In the genomic region with DNA sequence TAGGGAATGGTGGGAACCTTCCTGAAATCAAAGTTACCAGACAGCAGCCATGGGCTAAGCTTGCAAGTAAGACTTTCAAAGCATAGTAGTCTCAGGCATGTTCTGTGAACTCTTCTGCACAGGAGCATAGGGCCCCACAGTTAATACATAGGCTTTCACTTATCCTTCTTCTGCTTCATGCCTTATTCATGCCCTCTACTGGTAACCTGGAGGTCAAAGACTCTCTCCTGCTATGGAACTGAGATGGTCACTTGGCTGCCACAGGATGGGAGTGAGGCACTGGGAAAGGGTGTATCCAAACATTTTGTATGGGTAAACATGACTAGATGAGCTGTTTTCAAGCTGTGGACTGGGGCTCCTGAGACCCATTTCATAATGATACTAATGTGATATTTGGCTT, we compare ENCODE assay signal across 14 cellular contexts. TPM values are rescaled to one million over a fixed set of nuclear protein-coding genes. Genes with fewer than 3 reads are reported as not detected.
DNase-seq lines count a peak whose midpoint lies in the region; ATAC-seq, FAIRE-seq and TF ChIP-seq lines count a peak whose summit lies in the region.
"Had no signal": no experiment of that assay in that cellular context is flagged by ENCODE, and none has a peak within 500 bp of the region (broad histone marks: within the 10 kb centered on the region; RNA-seq: fewer than 3 reads in every experiment).

No MANE protein-coding gene starts in this region.

- no peak overlapping the region for H3K4me3 Mint-ChIP-seq in activated CD8-positive, alpha-beta T cell treated with anti-CD3 and anti-CD28 coated beads for 36 hours
- no peak overlapping the region for H3K4me3 Mint-ChIP-seq in activated CD8-positive, alpha-beta T cell treated with anti-CD3 and anti-CD28 coated beads, Interleukin-2, amount 10 ng/mL, durations not matched to agents 7 days and 5 days
- H3K4me3 Mint-ChIP-seq: naive thymus-derived CD4-positive, alpha-beta T cell had no signal

- no peak for TF ChIP-seq POLR2A in H1 (IDR thresholded peaks at IDR 0.05; ENCODE audit: control extremely low read depth in 1 of 2, low read depth in 2 of 2, low read length in 2 of 2)

- intact Hi-C loops in activated CD8-positive, alpha-beta T cell treated with anti-CD3 and anti-CD28 coated beads for 36 hours (cut with micrococcal nuclease) = no loop called here

- no peak overlapping the region for H3K4ac ChIP-seq in H1 (replicated peaks; ENCODE audit: insufficient read length, low read depth, low read length)

- DNase-seq in activated CD8-positive, alpha-beta T cell treated with anti-CD3 and anti-CD28 coated beads for 36 hours = no peak
- no peak for DNase-seq in activated CD8-positive, alpha-beta T cell treated with anti-CD3 and anti-CD28 coated beads, Interleukin-2, amount 10 ng/mL, durations not matched to agents 7 days and 5 days
- DNase-seq in NCI-H226 (peak; percentile 9), H1 (ENCODE audit: low read depth in 1 of 2, low spot score in 2 of 2) (no peak), HPDE6-E6E7 (ENCODE audit: extremely low spot score) (no peak), activated gamma-delta T cell (lab: John Stamatoyannopoulos, UW) (no peak)
- DNase-seq: naive thymus-derived CD4-positive, alpha-beta T cell; NCI-H2029; stimulated activated CD4-positive, alpha-beta T cell treated with anti-CD3 and anti-CD28 coated beads, Interleukin-4, amount 100 ng/mL, for 1 hour; upper lobe of left lung had no signal

- no peak overlapping the region for H2BK12ac ChIP-seq in H1 (ENCODE audit: low read depth, low read length)

- H4K8ac ChIP-seq in H1 (ENCODE audit: extremely low read depth, insufficient read depth, low read length) = no peak overlapping the region

- FAIRE-seq in H1 (lab: Jason Lieb, UNC) = no peak
- FAIRE-seq: TTC549 had no signal

- H4K91ac ChIP-seq in H1 (replicated peaks; ENCODE audit: insufficient read length, low read length) = no peak overlapping the region

- no peaks in the 10 kb centered on the region for H3K27me3 ChIP-seq in H1 (replicated peaks in 1 of 4; ENCODE audit: control insufficient read depth in 3 of 4, extremely low read depth in 1 of 4, insufficient read depth in 3 of 4, low read length in 3 of 4)
- H3K27me3 ChIP-seq: BLaER1 had no signal

- no peak overlapping the region for H3K18ac ChIP-seq in H1 (ENCODE audit: extremely low read depth, low read length)

- no peaks in the 10 kb centered on the region for H3K9me3 Mint-ChIP-seq in activated CD8-positive, alpha-beta T cell treated with anti-CD3 and anti-CD28 coated beads for 36 hours
- H3K9me3 Mint-ChIP-seq in activated CD8-positive, alpha-beta T cell treated with anti-CD3 and anti-CD28 coated beads, Interleukin-2, amount 10 ng/mL, durations not matched to agents 7 days and 5 days (ENCODE audit: insufficient read depth) = no peaks in the 10 kb centered on the region
- H3K9me3 Mint-ChIP-seq: naive thymus-derived CD4-positive, alpha-beta T cell had no signal

- H2BK15ac ChIP-seq in H1 (ENCODE audit: low read length) = no peak overlapping the region

- POLR2A ChIA-PET in activated CD8-positive, alpha-beta T cell treated with anti-CD3 and anti-CD28 coated beads for 36 hours (lab: Charles Lee) = no interaction called here
- POLR2A ChIA-PET in activated CD8-positive, alpha-beta T cell treated with anti-CD3 and anti-CD28 coated beads, Interleukin-2, amount 10 ng/mL, durations not matched to agents 7 days and 5 days (lab: Charles Lee) = no interaction called here
- POLR2A ChIA-PET in H1 (lab: Charles Lee; ENCODE audit: partially characterized antibody) = no interaction called here

- H3K9ac ChIP-seq in H1 (replicated peaks in 1 of 4; ENCODE audit: extremely low read depth in 1 of 4, low read depth in 3 of 4, low read length in 3 of 4) = no peak overlapping the region
- H3K9ac ChIP-seq: BLaER1 had no signal

- no peaks in the 10 kb centered on the region for H3K36me3 Mint-ChIP-seq in activated CD8-positive, alpha-beta T cell treated with anti-CD3 and anti-CD28 coated beads for 36 hours (ENCODE audit: low read depth)
- H3K36me3 Mint-ChIP-seq in activated CD8-positive, alpha-beta T cell treated with anti-CD3 and anti-CD28 coated beads, Interleukin-2, amount 10 ng/mL, durations not matched to agents 7 days and 5 days (ENCODE audit: low read depth) = no peaks in the 10 kb centered on the region
- H3K36me3 Mint-ChIP-seq: naive thymus-derived CD4-positive, alpha-beta T cell had no signal

- no peak overlapping the region for H4K5ac ChIP-seq in H1 (ENCODE audit: insufficient read length, low read depth, low read length)

- H2AK5ac ChIP-seq in H1 (ENCODE audit: low read depth, low read length) = no peak overlapping the region

- H2BK120ac ChIP-seq in H1 (replicated peaks; ENCODE audit: low read depth, low read length) = no peak overlapping the region

- no peak overlapping the region for H2BK20ac ChIP-seq in H1 (ENCODE audit: low read length)

- peak; percentile 37 to 53; a peak in 3 of 4 replicates for TF ChIP-seq RAD21 in H1 (IDR thresholded peaks at IDR 0.05 in 1 of 2, conservative IDR thresholded peaks at IDR 0.05 in 1 of 2; ENCODE audit: low read depth in 2 of 2, low read length in 2 of 2)

- H3K4me1 ChIP-seq in H1 (replicated peaks in 1 of 4; ENCODE audit: control insufficient read depth in 3 of 4, insufficient read depth in 4 of 4, low read length in 3 of 4) = peaks cover 3 to 14% (median 6%) of the 10 kb centered on the region in 4 experiments; a peak in 6 of 7 replicates
- H3K4me1 ChIP-seq: BLaER1 had no signal

- H3K56ac ChIP-seq in H1 (replicated peaks; ENCODE audit: insufficient read length, low read depth, low read length) = no peak overlapping the region

- no peak overlapping the region for H3K14ac ChIP-seq in H1 (ENCODE audit: insufficient read length)

- peak; percentile 27 for ATAC-seq in activated CD8-positive, alpha-beta T cell treated with anti-CD3 and anti-CD28 coated beads for 36 hours
- ATAC-seq in activated CD8-positive, alpha-beta T cell treated with anti-CD3 and anti-CD28 coated beads, Interleukin-2, amount 10 ng/mL, durations not matched to agents 7 days and 5 days = no peak
- ATAC-seq in HG02840 (IDR thresholded peaks at IDR 0.05; ENCODE audit: low FRiP score, unreplicated experiment) = no peak
- ATAC-seq: naive thymus-derived CD4-positive, alpha-beta T cell had no signal

- no peaks in the 10 kb centered on the region for H3K9me3 ChIP-seq in H1 (ENCODE audit: insufficient read depth in 2 of 2, low read depth in 1 of 2, low read length in 1 of 2)
- H3K9me3 ChIP-seq: BLaER1, upper lobe of left lung had no signal

- no peak overlapping the region for H3K4me3 ChIP-seq in H1 (ENCODE audit: extremely low read depth in 1 of 4, insufficient read depth in 2 of 4, low read depth in 3 of 4, low read length in 4 of 4)
- H3K4me3 ChIP-seq: BLaER1, upper lobe of left lung had no signal

- peaks cover 7% of the 10 kb centered on the region; the same call in 1 of the 2 replicates for H3K79me1 ChIP-seq in H1 (ENCODE audit: low read depth, low read length)

- no peak overlapping the region for H3K4me2 ChIP-seq in H1 (ENCODE audit: insufficient read depth in 1 of 2, low read depth in 2 of 2, low read length in 2 of 2)
- H3K4me2 ChIP-seq: BLaER1 had no signal

- peaks cover 50% of the 10 kb centered on the region for H3K27me3 Mint-ChIP-seq in activated CD8-positive, alpha-beta T cell treated with anti-CD3 and anti-CD28 coated beads for 36 hours
- peaks cover 47% of the 10 kb centered on the region for H3K27me3 Mint-ChIP-seq in activated CD8-positive, alpha-beta T cell treated with anti-CD3 and anti-CD28 coated beads, Interleukin-2, amount 10 ng/mL, durations not matched to agents 7 days and 5 days (ENCODE audit: low read depth)

- H3K27ac ChIP-seq in H1 (ENCODE audit: low read depth, low read length) = no peak overlapping the region
- peak overlapping the region; percentile 13 for H3K27ac ChIP-seq in temporal lobe (ENCODE audit: low read depth, low read length)
- H3K27ac ChIP-seq: BLaER1, upper lobe of left lung had no signal

- peaks cover 4 to 74% of the 10 kb centered on the region in 2 experiments for H3K79me2 ChIP-seq in H1 (ENCODE audit: control insufficient read depth in 1 of 2, insufficient read depth in 2 of 2, low read length in 2 of 2)

- CTCF ChIA-PET in activated CD8-positive, alpha-beta T cell treated with anti-CD3 and anti-CD28 coated beads for 36 hours (lab: Charles Lee) = interaction anchor here (1.0 to 1.3 kb wide), 2 partner anchors 9 to 17 kb away, joined by 4 read pairs; no protein-coding TSS in a partner anchor
- CTCF ChIA-PET in activated CD8-positive, alpha-beta T cell treated with anti-CD3 and anti-CD28 coated beads, Interleukin-2, amount 10 ng/mL, durations not matched to agents 7 days and 5 days (lab: Charles Lee) = interaction anchor here (1.2 to 1.4 kb wide), 2 partner anchors 17 to 183 kb away, joined by 3 to 10 read pairs; no protein-coding TSS in a partner anchor
- CTCF ChIA-PET in H1 (lab: Charles Lee; ENCODE audit: partially characterized antibody) = interaction anchor here (0.6 to 4.2 kb wide), 19 partner anchors 13 to 438 kb away, joined by 3 to 40 read pairs (median 4); partner anchors contain the start of genes PAIP2B and ZNF638

- no peak overlapping the region for H2BK5ac ChIP-seq in H1 (ENCODE audit: low read depth, low read length)

- TF ChIP-seq CTCF in activated CD8-positive, alpha-beta T cell treated with anti-CD3 and anti-CD28 coated beads for 36 hours (IDR thresholded peaks at IDR 0.05) = no peak
- peak in 2 of 3 experiments; percentile 34 to 37; a peak in 3 of 4 replicates for TF ChIP-seq CTCF in H1 (IDR thresholded peaks at IDR 0.05; ENCODE audit: control extremely low read depth in 1 of 3, insufficient read depth in 1 of 3, low read depth in 1 of 3, low read length in 3 of 3)

- no peaks in the 10 kb centered on the region for H3K36me3 ChIP-seq in H1 (ENCODE audit: control insufficient read depth in 2 of 4, insufficient read depth in 4 of 4, low read length in 3 of 4)
- H3K36me3 ChIP-seq: BLaER1, upper lobe of left lung had no signal

- H4K20me1 ChIP-seq in H1 (replicated peaks in 1 of 2; ENCODE audit: control insufficient read depth in 1 of 2, insufficient read depth in 2 of 2, low read length in 2 of 2) = peaks cover 0 to 2% of the 10 kb centered on the region in 2 experiments
- H4K20me1 ChIP-seq: BLaER1 had no signal

- no peak for TF ChIP-seq EP300 in H1 (IDR thresholded peaks at IDR 0.05; ENCODE audit: borderline replicate concordance in 1 of 2, low read depth in 2 of 2, low read length in 2 of 2)

- peaks cover 5% of the 10 kb centered on the region for H3K4me1 Mint-ChIP-seq in activated CD8-positive, alpha-beta T cell treated with anti-CD3 and anti-CD28 coated beads for 36 hours (ENCODE audit: low read depth)
- peaks cover 6% of the 10 kb centered on the region for H3K4me1 Mint-ChIP-seq in activated CD8-positive, alpha-beta T cell treated with anti-CD3 and anti-CD28 coated beads, Interleukin-2, amount 10 ng/mL, durations not matched to agents 7 days and 5 days (ENCODE audit: low read depth)

- H3K23ac ChIP-seq in H1 (ENCODE audit: insufficient read length) = no peak overlapping the region

- no peak overlapping the region for H3K27ac Mint-ChIP-seq in activated CD8-positive, alpha-beta T cell treated with anti-CD3 and anti-CD28 coated beads for 36 hours
- no peak overlapping the region for H3K27ac Mint-ChIP-seq in activated CD8-positive, alpha-beta T cell treated with anti-CD3 and anti-CD28 coated beads, Interleukin-2, amount 10 ng/mL, durations not matched to agents 7 days and 5 days

- no peak overlapping the region for H2AFZ ChIP-seq in H1 (ENCODE audit: low read length)

- H3K23me2 ChIP-seq in H1 (ENCODE audit: low read depth, low read length) = no peaks in the 10 kb centered on the region; the same call in 1 of the 2 replicates

RNA-seq across cellular contexts. Expression of gene ZNF638, which starts 49.1 kb away (rescaled TPM):
- total RNA-seq in activated CD8-positive, alpha-beta T cell treated with anti-CD3 and anti-CD28 coated beads for 36 hours = 10 to 100 TPM; 81.1 to 86.0 TPM
- total RNA-seq in activated CD8-positive, alpha-beta T cell treated with anti-CD3 and anti-CD28 coated beads, Interleukin-2, amount 10 ng/mL, durations not matched to agents 7 days and 5 days = 10 to 100 TPM; 69.7 to 74.0 TPM
- total RNA-seq in H1 (2021; fragmentation: NEBNext Ultra II Directional; extraction: Animal tissue kit (Norgen Biotek cat#: 25700)) = 143 and 144 TPM in 2 replicates
- polyA plus RNA-seq in H1 (2011; rRNA removed) = 29.1 and 45.3 TPM in 2 replicates
- 68.3 TPM for polyA plus RNA-seq in H1 (2011; cell fraction: cytosol; rRNA removed)
- polyA plus RNA-seq in H1 (2011; cell fraction: nucleus; rRNA removed) = 102 TPM
- polyA plus RNA-seq in H1 (2012, experiment 1 of 2) = 81.7 to 147 TPM (median 94.4 TPM) in 4 replicates
- 5.3 TPM for polyA plus RNA-seq in H1 (2012, experiment 2 of 2)
- polyA plus RNA-seq in H1 (2013, experiment 1 of 2) = 139 TPM
- 144 TPM for polyA plus RNA-seq in H1 (2013, experiment 2 of 2)
- 211 and 297 TPM in 2 replicates for polyA minus RNA-seq in H1 (2011; rRNA and poly(A)+ RNA removed)
- polyA minus RNA-seq in H1 (2011; cell fraction: cytosol; rRNA and poly(A)+ RNA removed) = 89.5 TPM
- polyA minus RNA-seq in H1 (2011; cell fraction: nucleus; rRNA and poly(A)+ RNA removed) = 346 TPM
- 233 TPM for total RNA-seq in temporal lobe

RNA-seq across cellular contexts. Expression of gene PAIP2B, which starts 55.6 kb away (rescaled TPM):
- 1 to 10 TPM; 3.1 to 3.4 TPM for total RNA-seq in activated CD8-positive, alpha-beta T cell treated with anti-CD3 and anti-CD28 coated beads for 36 hours
- total RNA-seq in activated CD8-positive, alpha-beta T cell treated with anti-CD3 and anti-CD28 coated beads, Interleukin-2, amount 10 ng/mL, durations not matched to agents 7 days and 5 days = 1 to 10 TPM; 1.3 to 1.5 TPM
- 30.4 and 31.3 TPM in 2 replicates for total RNA-seq in H1 (2021; fragmentation: NEBNext Ultra II Directional; extraction: Animal tissue kit (Norgen Biotek cat#: 25700))
- polyA plus RNA-seq in H1 (2011; rRNA removed) = 5.7 and 8.4 TPM in 2 replicates
- polyA plus RNA-seq in H1 (2011; cell fraction: cytosol; rRNA removed) = 9.7 TPM
- 3.7 TPM for polyA plus RNA-seq in H1 (2011; cell fraction: nucleus; rRNA removed)
- polyA plus RNA-seq in H1 (2012, experiment 1 of 2) = 13.5 to 18.3 TPM (median 14.5 TPM) in 4 replicates
- 2.1 TPM for polyA plus RNA-seq in H1 (2012, experiment 2 of 2)
- 12.5 TPM for polyA plus RNA-seq in H1 (2013, experiment 1 of 2)
- polyA plus RNA-seq in H1 (2013, experiment 2 of 2) = 12.2 TPM
- 15.6 and 18.2 TPM in 2 replicates for polyA minus RNA-seq in H1 (2011; rRNA and poly(A)+ RNA removed)
- polyA minus RNA-seq in H1 (2011; cell fraction: cytosol; rRNA and poly(A)+ RNA removed) = 10.4 TPM
- polyA minus RNA-seq in H1 (2011; cell fraction: nucleus; rRNA and poly(A)+ RNA removed) = 7.2 TPM
- 13.3 TPM for total RNA-seq in temporal lobe
